25 cellular contexts compared by ENCODE assay signal in genomic region chr19:56692496-56692895, GRCh38. TPM values are rescaled to one million over a fixed set of nuclear protein-coding genes. Genes with fewer than 3 reads are reported as not detected.
DNase-seq lines count a peak whose midpoint lies in the region; ATAC-seq, FAIRE-seq and TF ChIP-seq lines count a peak whose summit lies in the region.
"Had no signal": no experiment of that assay in that cellular context is flagged by ENCODE, and none has a peak within 500 bp of the region (broad histone marks: within the 10 kb centered on the region; RNA-seq: fewer than 3 reads in every experiment).

No MANE protein-coding gene starts in this region.

- 44 to 55% (median 47%) methylated on average over 4 of the region's 4 CpGs for WGBS in heart left ventricle, 4 donors
- WGBS in mesendoderm (ENCODE audit: extremely low coverage, insufficient coverage, low lambda C conversion rate), result no CpG with 5 or more reads among the region's 4 CpGs

- H3K4me1 ChIP-seq in heart left ventricle (no peaks in the 10 kb centered on the region), mesendoderm (ENCODE audit: control insufficient read depth, low read depth, low read length) (no peaks in the 10 kb centered on the region), breast epithelium (no peaks in the 10 kb centered on the region)
- H3K4me1 ChIP-seq: transverse colon had no signal

- H3K79me1 ChIP-seq in mesendoderm (ENCODE audit: low read length), result no peaks in the 10 kb centered on the region

- no peaks in the 10 kb centered on the region for H3K27me3 ChIP-seq in heart left ventricle
- H3K27me3 ChIP-seq in mesendoderm (ENCODE audit: insufficient read depth, low read length, poor library complexity), result no peaks in the 10 kb centered on the region
- no peaks in the 10 kb centered on the region for H3K27me3 ChIP-seq in breast epithelium
- H3K27me3 ChIP-seq: brain microvascular endothelial cell, MG63, transverse colon had no signal

- H4K8ac ChIP-seq in mesendoderm (ENCODE audit: low read depth, low read length), result no peak overlapping the region

- DNase-seq in heart left ventricle (peak in 1 of 5 donors; percentile 33), Right ventricle myocardium inferior (ENCODE audit: missing footprints) (no peak), caudate nucleus (lab: John Stamatoyannopoulos, UW) (peak in 53 of 61 donors; percentile 8 to 91 (median 61)), mesendoderm (peak; percentile 56), urothelium cell line (ENCODE audit: low spot score) (peak; percentile 40), OCI-M2 (lab: John Stamatoyannopoulos, UW; ENCODE audit: unreplicated experiment) (no peak), breast epithelium (ENCODE audit: low spot score in 2 of 2) (no peak)
- DNase-seq: activated CD4-positive, alpha-beta T cell treated with anti-CD3 and anti-CD28 coated beads, Interleukin-2, amount 50 U/mL, for 4 hours; activated naive CD4-positive, alpha-beta T cell treated with anti-CD3 and anti-CD28 coated beads, Interleukin-2, amount 50 U/mL, for 16 hours; activated T-cell treated with anti-CD3 and anti-CD28 coated beads, Interleukin-2, amount 50 U/mL, for 24 hours; brain microvascular endothelial cell; CD4-positive, alpha-beta T cell; dermis blood vessel endothelial cell; DMS79 treated with DMSO at 0.1 percent for 48 hours; mesenchymal stem cell; MG63; NCI-H446; SHP77 treated with DMSO at 0.1 percent for 48 hours; transverse colon had no signal

- H2BK5ac ChIP-seq in mesendoderm (ENCODE audit: low read length), result no peak overlapping the region

- no peak overlapping the region for H2BK120ac ChIP-seq in mesendoderm (ENCODE audit: low read depth, low read length)

- H3K9ac ChIP-seq in mesendoderm (ENCODE audit: low read length), result no peak overlapping the region

- no peak overlapping the region for H4K5ac ChIP-seq in mesendoderm (ENCODE audit: low read length)

- ATAC-seq in heart left ventricle (peak in 3 of 4 donors; percentile 71 to 83 (median 82)), Right ventricle myocardium inferior (no peak), GM18868 (IDR thresholded peaks at IDR 0.05; ENCODE audit: unreplicated experiment) (no peak)
- ATAC-seq: natural killer cell treated with Interleukin-12 subunit alpha and Interleukin-12 subunit beta and Interleukin-15 and Interleukin-18, amount 100 ng/mL, for 72 hours; stimulated activated effector memory CD8-positive, alpha-beta T cell treated with anti-CD3 and anti-CD28 coated beads, Interleukin-12 subunit alpha, Interleukin-12 subunit beta, amount 100 ng/mL, for 72 hours had no signal

- H3K4me3 ChIP-seq in heart left ventricle (no peak overlapping the region), mesendoderm (ENCODE audit: low read length) (no peak overlapping the region), breast epithelium (no peak overlapping the region)
- H3K4me3 ChIP-seq: MG63, transverse colon had no signal

- no peak overlapping the region for H2BK15ac ChIP-seq in mesendoderm (replicated peaks; ENCODE audit: low read depth)

- H3K56ac ChIP-seq in mesendoderm (ENCODE audit: low read length), result no peak overlapping the region

- FAIRE-seq in urothelium cell line (lab: Jason Lieb, UNC), result no peak
- FAIRE-seq: GM18507, H1 had no signal

- no peak overlapping the region for H3K23ac ChIP-seq in mesendoderm (ENCODE audit: low read length)

- H3K36me3 ChIP-seq in heart left ventricle, result no peaks in the 10 kb centered on the region
- H3K36me3 ChIP-seq in mesendoderm (ENCODE audit: control insufficient read depth, insufficient read depth, low read length), result no peaks in the 10 kb centered on the region
- no peaks in the 10 kb centered on the region for H3K36me3 ChIP-seq in breast epithelium
- H3K36me3 ChIP-seq: brain microvascular endothelial cell, MG63, transverse colon had no signal

- TF ChIP-seq CTCF in heart left ventricle (IDR thresholded peaks at IDR 0.05), result no peak
- no peak for TF ChIP-seq CTCF in breast epithelium (IDR thresholded peaks at IDR 0.05)

- no peak overlapping the region for H2AK5ac ChIP-seq in mesendoderm (ENCODE audit: low read length)

- intact Hi-C loops in heart left ventricle (cut with DNase I), result no loop called here
- intact Hi-C loops in Right ventricle myocardium inferior (cut with DNase I), result no loop called here
- intact Hi-C loops in breast epithelium (cut with DNase I; ENCODE audit: low total_unique reads), result no loop called here

- no peak overlapping the region for H3K18ac ChIP-seq in mesendoderm (ENCODE audit: low read length)

- H3K9me3 ChIP-seq in heart left ventricle, result no peaks in the 10 kb centered on the region
- no peaks in the 10 kb centered on the region for H3K9me3 ChIP-seq in breast epithelium
- H3K9me3 ChIP-seq: MG63, transverse colon had no signal

- TF ChIP-seq POLR2A in heart left ventricle (IDR thresholded peaks at IDR 0.05), result no peak
- TF ChIP-seq POLR2A in breast epithelium (IDR thresholded peaks at IDR 0.05), result no peak

- H3K27ac ChIP-seq in heart left ventricle (no peak overlapping the region), caudate nucleus (ENCODE audit: low read depth, low read length) (peak overlapping the region; percentile 84), mesendoderm (ENCODE audit: low read depth, low read length) (no peak overlapping the region), breast epithelium (no peak overlapping the region)
- H3K27ac ChIP-seq: brain microvascular endothelial cell, transverse colon had no signal

- H3K79me2 ChIP-seq in mesendoderm (ENCODE audit: control insufficient read depth, insufficient read depth, low read length), result no peaks in the 10 kb centered on the region

- no peak overlapping the region for H3K4me2 ChIP-seq in mesendoderm (ENCODE audit: low read length)

- H3K4ac ChIP-seq in mesendoderm (ENCODE audit: low read depth, low read length), result no peak overlapping the region

RNA-seq across cellular contexts. Expression of gene ZNF835, which starts 20.9 kb away (rescaled TPM):
- total RNA-seq in heart left ventricle (10 to 100 TPM in 2 of 9 donors, 1 to 10 TPM in 7; 1.9 to 16.0 (median 5.0) TPM), Right ventricle myocardium inferior (7.3 TPM), breast epithelium (1 to 10 TPM; 3.6 to 8.0 (median 7.0) TPM)
- 1 to 10 TPM; 1.2 to 1.9 TPM for polyA plus RNA-seq in heart left ventricle
- 1.6 TPM for polyA plus RNA-seq in mesendoderm (2013, experiment 1 of 2)
- 1.1 TPM for polyA plus RNA-seq in mesendoderm (2013, experiment 2 of 2)

RNA-seq across cellular contexts. Expression of gene SMIM17, which starts 49.5 kb away (rescaled TPM):
- total RNA-seq in heart left ventricle (under 1 TPM in 4 of 9 donors, not detected in 5; 0.25 to 0.72 (median 0.37) TPM), Right ventricle myocardium inferior (not detected), breast epithelium (under 1 TPM in 1 of 3 donors, not detected in 2; 0.33 TPM)
- under 1 TPM; 0.24 to 0.34 TPM for polyA plus RNA-seq in heart left ventricle
- 0.06 TPM for polyA plus RNA-seq in mesendoderm (2013, experiment 1 of 2)
- polyA plus RNA-seq in mesendoderm (2013, experiment 2 of 2), result not detected
- total RNA-seq: CD4-positive, alpha-beta T cell; epithelial cell of proximal tubule; H1; natural killer cell treated with Interleukin-12 subunit alpha and Interleukin-12 subunit beta and Interleukin-15 and Interleukin-18, amount 100 ng/mL, for 72 hours; transverse colon had no signal

Comparison
In these comparisons a context has a peak if more than half of its experiments do, and no peak if none do; other contexts are left out.
1. ATAC-seq: peak in heart left ventricle (3 of 4); none in Right ventricle myocardium inferior (single experiment) and GM18868 (single experiment).
2. DNase-seq: peak in caudate nucleus (53 of 61), mesendoderm (single experiment) and urothelium cell line (single experiment); none in Right ventricle myocardium inferior (single experiment), OCI-M2 (single experiment) and breast epithelium (0 of 2).